26 cellular contexts compared by ENCODE assay signal in genomic region chr13:111343186-111343805, GRCh38. TPM values are rescaled to one million over a fixed set of nuclear protein-coding genes. Genes with fewer than 3 reads are reported as not detected.
"Had no signal": no experiment of that assay in that cellular context is flagged by ENCODE, and none has a peak within 500 bp of the region (broad histone marks: within the 10 kb centered on the region; RNA-seq: fewer than 3 reads in every experiment).

No MANE protein-coding gene starts in this region.

- H3K36me3 Mint-ChIP-seq: activated naive CD4-positive, alpha-beta T cell treated with anti-CD3 and anti-CD28 coated beads, Interleukin-2, amount 10 ng/mL, durations not matched to agents 7 days and 5 days; natural killer cell treated with Interleukin-12 subunit alpha and Interleukin-12 subunit beta and Interleukin-15 and Interleukin-18, amount 100 ng/mL, for 72 hours; stimulated activated effector memory CD8-positive, alpha-beta T cell treated with anti-CD3 and anti-CD28 coated beads, Interleukin-12 subunit alpha, Interleukin-12 subunit beta, amount 100 ng/mL, for 72 hours; WTC11 had no signal

- DNase-seq: activated CD4-positive, alpha-beta T cell treated with anti-CD3 and anti-CD28 coated beads, Interleukin-2, amount 50 U/mL, for 4 hours; activated CD8-positive, alpha-beta memory T cell treated with anti-CD3 and anti-CD28 coated beads for 24 hours; activated naive CD4-positive, alpha-beta T cell treated with anti-CD3 and anti-CD28 coated beads, Interleukin-2, amount 10 ng/mL, durations not matched to agents 7 days and 5 days; activated T-cell treated with anti-CD3 and anti-CD28 coated beads, Interleukin-2, amount 50 U/mL, for 48 hours; amygdala; cortex of kidney; heart left ventricle; mammary epithelial cell; midbrain; pancreas; right lobe of liver; stimulated activated CD4-positive, alpha-beta T cell treated with anti-CD3 and anti-CD28 coated beads, Interleukin-2, amount 100 ng/mL, for 24 hours; stimulated activated naive CD8-positive, alpha-beta T cell treated with anti-CD3 and anti-CD28 coated beads, Interleukin-15, amount 100 ng/mL, for 72 hours; T1000; tibial artery had no signal

- H3K4me3 Mint-ChIP-seq: activated naive CD4-positive, alpha-beta T cell treated with anti-CD3 and anti-CD28 coated beads, Interleukin-2, amount 10 ng/mL, durations not matched to agents 7 days and 5 days; natural killer cell treated with Interleukin-12 subunit alpha and Interleukin-12 subunit beta and Interleukin-15 and Interleukin-18, amount 100 ng/mL, for 72 hours; stimulated activated effector memory CD8-positive, alpha-beta T cell treated with anti-CD3 and anti-CD28 coated beads, Interleukin-12 subunit alpha, Interleukin-12 subunit beta, amount 100 ng/mL, for 72 hours; stimulated activated naive CD8-positive, alpha-beta T cell treated with anti-CD3 and anti-CD28 coated beads, Interleukin-15, amount 100 ng/mL, for 72 hours; WTC11 had no signal

- H3K9me3 ChIP-seq: heart left ventricle, neutrophil, pancreas, right lobe of liver, tibial artery had no signal

- H3K36me3 ChIP-seq: heart left ventricle, neutrophil, pancreas, right lobe of liver had no signal

- H3K27ac ChIP-seq: epithelial cell of prostate, heart left ventricle, neutrophil, pancreas, right lobe of liver, skin epidermis, tibial artery had no signal

- H3K27me3 Mint-ChIP-seq: activated naive CD4-positive, alpha-beta T cell treated with anti-CD3 and anti-CD28 coated beads, Interleukin-2, amount 10 ng/mL, durations not matched to agents 7 days and 5 days; natural killer cell treated with Interleukin-12 subunit alpha and Interleukin-12 subunit beta and Interleukin-15 and Interleukin-18, amount 100 ng/mL, for 72 hours; stimulated activated naive CD8-positive, alpha-beta T cell treated with anti-CD3 and anti-CD28 coated beads, Interleukin-15, amount 100 ng/mL, for 72 hours had no signal

- H3K4me3 ChIP-seq: heart left ventricle, pancreas, right lobe of liver, skin epidermis, tibial artery had no signal

- H3K4me1 ChIP-seq: heart left ventricle, pancreas, right lobe of liver, tibial artery had no signal

- H3K27ac Mint-ChIP-seq: activated naive CD4-positive, alpha-beta T cell treated with anti-CD3 and anti-CD28 coated beads, Interleukin-2, amount 10 ng/mL, durations not matched to agents 7 days and 5 days; natural killer cell treated with Interleukin-12 subunit alpha and Interleukin-12 subunit beta and Interleukin-15 and Interleukin-18, amount 100 ng/mL, for 72 hours; stimulated activated effector memory CD8-positive, alpha-beta T cell treated with anti-CD3 and anti-CD28 coated beads, Interleukin-12 subunit alpha, Interleukin-12 subunit beta, amount 100 ng/mL, for 72 hours; stimulated activated naive CD8-positive, alpha-beta T cell treated with anti-CD3 and anti-CD28 coated beads, Interleukin-15, amount 100 ng/mL, for 72 hours; WTC11 had no signal

- ATAC-seq: heart left ventricle; left lobe of liver; natural killer cell treated with Interleukin-12 subunit alpha and Interleukin-12 subunit beta and Interleukin-15 and Interleukin-18, amount 100 ng/mL, for 72 hours; pancreas; right lobe of liver; stimulated activated effector memory CD8-positive, alpha-beta T cell treated with anti-CD3 and anti-CD28 coated beads, Interleukin-12 subunit alpha, Interleukin-12 subunit beta, amount 100 ng/mL, for 72 hours; stimulated activated naive CD8-positive, alpha-beta T cell treated with anti-CD3 and anti-CD28 coated beads, Interleukin-15, amount 100 ng/mL, for 72 hours; WTC11 had no signal

- H3K4me1 Mint-ChIP-seq: activated naive CD4-positive, alpha-beta T cell treated with anti-CD3 and anti-CD28 coated beads, Interleukin-2, amount 10 ng/mL, durations not matched to agents 7 days and 5 days; stimulated activated effector memory CD8-positive, alpha-beta T cell treated with anti-CD3 and anti-CD28 coated beads, Interleukin-12 subunit alpha, Interleukin-12 subunit beta, amount 100 ng/mL, for 72 hours had no signal

- H3K27me3 ChIP-seq: heart left ventricle, neutrophil, pancreas, right lobe of liver, tibial artery had no signal

- H3K9me3 Mint-ChIP-seq: activated naive CD4-positive, alpha-beta T cell treated with anti-CD3 and anti-CD28 coated beads, Interleukin-2, amount 10 ng/mL, durations not matched to agents 7 days and 5 days; natural killer cell treated with Interleukin-12 subunit alpha and Interleukin-12 subunit beta and Interleukin-15 and Interleukin-18, amount 100 ng/mL, for 72 hours; stimulated activated effector memory CD8-positive, alpha-beta T cell treated with anti-CD3 and anti-CD28 coated beads, Interleukin-12 subunit alpha, Interleukin-12 subunit beta, amount 100 ng/mL, for 72 hours; stimulated activated naive CD8-positive, alpha-beta T cell treated with anti-CD3 and anti-CD28 coated beads, Interleukin-15, amount 100 ng/mL, for 72 hours; WTC11 had no signal

- FAIRE-seq: bronchial epithelial cell, keratinocyte, pancreas had no signal

RNA-seq across cellular contexts. Expression of gene TEX29, which starts 22.9 kb away (rescaled TPM):
- total RNA-seq: bronchial epithelial cell, fibroblast of villous mesenchyme, mammary epithelial cell, urinary bladder had no signal
- polyA plus RNA-seq: mammary epithelial cell had no signal
